11 cellular contexts compared by ENCODE assay signal in the genomic region with DNA sequence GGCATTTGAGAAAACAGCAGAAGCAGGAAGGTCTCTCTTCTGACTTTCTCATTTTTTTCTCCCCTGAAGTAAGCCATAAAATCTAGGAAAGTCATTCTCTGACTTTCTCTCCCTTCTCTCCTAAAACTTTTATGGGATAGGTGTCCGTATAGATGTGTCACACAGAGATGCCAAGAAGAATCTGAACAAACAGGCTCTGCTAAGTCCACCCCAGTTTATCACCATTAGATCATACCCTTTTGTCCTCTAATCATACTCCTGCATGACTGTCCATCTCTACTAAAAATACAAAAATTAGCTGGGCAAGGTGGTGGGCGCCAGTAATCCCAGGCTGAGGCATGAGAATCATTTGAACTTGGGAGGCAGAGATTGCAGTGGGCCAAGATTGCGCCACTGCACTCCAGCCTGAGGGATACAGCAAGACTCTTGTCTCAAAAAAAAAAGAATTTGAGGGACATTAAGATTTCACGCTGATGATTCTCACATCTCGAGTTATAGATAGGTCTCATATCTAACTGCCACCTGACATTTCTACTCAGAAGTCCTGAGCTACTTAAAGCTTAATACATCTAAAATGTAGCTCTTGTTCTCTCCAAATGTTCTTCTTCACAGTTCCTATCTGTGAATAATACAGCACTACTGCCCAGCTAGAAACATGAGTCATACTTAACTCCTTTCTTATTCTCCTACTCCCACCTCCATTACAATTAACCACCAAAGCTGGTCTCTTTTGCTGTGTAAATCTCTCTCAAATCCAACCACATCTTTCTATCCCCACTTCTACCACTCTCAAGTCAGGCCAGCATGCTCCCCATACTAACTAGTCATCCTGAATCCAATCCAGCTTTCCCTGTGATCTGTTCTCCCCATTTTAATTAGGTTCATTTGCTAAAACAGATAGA. TPM values are rescaled to one million over a fixed set of nuclear protein-coding genes. Genes with fewer than 3 reads are reported as not detected.
A peak's percentile ranks its signal among the peaks of the same experiment; 100 is the strongest.
DNase-seq lines count a peak whose midpoint lies in the region; ATAC-seq and TF ChIP-seq lines count a peak whose summit lies in the region.
"Had no signal": no experiment of that assay in that cellular context is flagged by ENCODE, and none has a peak within 500 bp of the region (broad histone marks: within the 10 kb centered on the region; RNA-seq: fewer than 3 reads in every experiment).

No MANE protein-coding gene starts in this region.

- H3K27ac ChIP-seq in HUES6 (ENCODE audit: low read depth, low read length) = peak overlapping the region; percentile 78
- H3K27ac ChIP-seq in lung (ENCODE audit: low read depth in 1 of 2, low read length in 1 of 2) = peak overlapping the region in 1 of 2 donors; percentile 64
- H3K27ac ChIP-seq: SJSA1 had no signal

- peaks cover 25% of the 10 kb centered on the region for H3K36me3 ChIP-seq in HUES6 (ENCODE audit: control insufficient read depth, insufficient read depth, low read length)
- H3K36me3 ChIP-seq in lung (ENCODE audit: control insufficient read depth in 2 of 2, insufficient read depth in 2 of 2, low read length in 2 of 2) = peaks cover 4 to 6% of the 10 kb centered on the region in 2 donors

- H3K27me3 Mint-ChIP-seq in brain = no peaks in the 10 kb centered on the region

- peaks cover 22% of the 10 kb centered on the region for H3K4me1 ChIP-seq in HUES6 (ENCODE audit: control insufficient read depth, insufficient read depth, low read length)
- peaks cover 0 to 15% of the 10 kb centered on the region in 2 donors for H3K4me1 ChIP-seq in lung (ENCODE audit: control insufficient read depth in 2 of 2, insufficient read depth in 2 of 2, low read length in 2 of 2)

- no peak for TF ChIP-seq CTCF in brain (conservative IDR thresholded peaks at IDR 0.05)
- TF ChIP-seq CTCF in lung (IDR thresholded peaks at IDR 0.05; ENCODE audit: control extremely low read depth, extremely low read depth) = no peak

- peaks cover 0 to 24% (median 13%) of the 10 kb centered on the region in 5 experiments for H3K9me3 Mint-ChIP-seq in brain

- H3K27me3 ChIP-seq in HUES6 (ENCODE audit: control insufficient read depth, insufficient read depth, low read length) = no peaks in the 10 kb centered on the region
- no peaks in the 10 kb centered on the region for H3K27me3 ChIP-seq in lung (ENCODE audit: control insufficient read depth, insufficient read depth)
- H3K27me3 ChIP-seq: SJSA1 had no signal

- no peaks in the 10 kb centered on the region for H3K9me3 ChIP-seq in HUES6 (ENCODE audit: control insufficient read depth, insufficient read depth, low read depth, low read length)
- no peaks in the 10 kb centered on the region for H3K9me3 ChIP-seq in lung (ENCODE audit: control insufficient read depth in 2 of 2, insufficient read depth in 1 of 2, low read length in 1 of 2)
- H3K9me3 ChIP-seq: SJSA1 had no signal

- ATAC-seq in lung (ENCODE audit: insufficient read depth, low FRiP score) = peak; percentile 46
- ATAC-seq in GM18870 (IDR thresholded peaks at IDR 0.05; ENCODE audit: unreplicated experiment) = no peak

- peaks cover 76% of the 10 kb centered on the region for H3K36me3 Mint-ChIP-seq in brain

- peak overlapping the region in 3 of 5 experiments; percentile 48 to 78 (median 68) for H3K27ac Mint-ChIP-seq in brain

- H3K9ac ChIP-seq in HUES6 (ENCODE audit: low read length) = peak overlapping the region; percentile 10

- 96 to 99% methylated on average over 5 of the region's 5 CpGs for WGBS in lung, 2 donors

- H3K4me3 ChIP-seq in HUES6 (ENCODE audit: low read depth, low read length) = peak overlapping the region; percentile 20
- H3K4me3 ChIP-seq in lung = no peak overlapping the region
- H3K4me3 ChIP-seq: SJSA1 had no signal

- H3K4me3 Mint-ChIP-seq in brain = peak overlapping the region in 1 of 5 experiments; percentile 10
- H3K4me3 Mint-ChIP-seq: neural crest cell had no signal

- H3K4me1 Mint-ChIP-seq in brain = peaks cover 15% of the 10 kb centered on the region

- DNase-seq in COLO829 (ENCODE audit: low spot score) = peak; percentile 23
- DNase-seq in lung (ENCODE audit: low spot score) = no peak
- no peak for DNase-seq in CD1c-positive myeloid dendritic cell (ENCODE audit: extremely low spot score)
- DNase-seq in NCI-H187 (lab: John Stamatoyannopoulos, UW) = no peak
- DNase-seq in NCI-H1417 (lab: John Stamatoyannopoulos, UW) = no peak
- DNase-seq: amygdala had no signal

RNA-seq across cellular contexts. Expression of gene ZNF644, which starts 47.7 kb away (rescaled TPM):
- polyA plus RNA-seq in brain (ENCODE audit: insufficient read depth, low read depth, low replicate concordance) (7.4 TPM), lung (10 to 100 TPM; 12.2 to 23.1 TPM)
- total RNA-seq in lung = 100 to 1,000 TPM in 1 of 2 donors, 10 to 100 TPM in 1; 47.8 to 121 TPM
